Comparison of ENCODE assay signal across 20 cellular contexts in the genomic region with DNA sequence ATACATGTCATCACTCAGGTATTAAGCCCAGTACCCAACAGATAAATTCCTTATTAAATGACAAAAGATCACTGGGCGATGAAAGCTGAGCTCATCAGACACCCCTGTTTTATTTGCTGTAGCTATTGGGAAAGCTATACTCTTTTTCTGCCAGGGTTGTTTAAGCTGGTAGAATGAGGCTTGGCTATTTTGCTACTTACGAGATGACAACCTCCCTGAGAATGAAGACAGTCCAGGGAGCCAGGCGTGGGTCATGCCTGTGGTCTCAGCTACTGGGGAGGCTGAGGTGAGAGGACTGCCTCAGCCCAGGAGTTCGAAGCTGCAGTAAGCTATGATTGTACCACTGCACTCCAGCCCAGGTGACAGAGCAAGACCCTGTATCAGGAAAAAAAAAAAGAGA. TPM values are rescaled to one million over a fixed set of nuclear protein-coding genes. Genes with fewer than 3 reads are reported as not detected.
A peak's percentile ranks its signal among the peaks of the same experiment; 100 is the strongest.
DNase-seq lines count a peak whose midpoint lies in the region; ATAC-seq and TF ChIP-seq lines count a peak whose summit lies in the region.
"Had no signal": no experiment of that assay in that cellular context is flagged by ENCODE, and none has a peak within 500 bp of the region (broad histone marks: within the 10 kb centered on the region; RNA-seq: fewer than 3 reads in every experiment).

No MANE protein-coding gene starts in this region.

- H3K4me2 ChIP-seq in osteoblast (ENCODE audit: insufficient read depth, low read length) (no peak overlapping the region), neural progenitor cell (no peak overlapping the region)

- H3K27me3 Mint-ChIP-seq in activated T-helper 17 cell treated with anti-CD3 and anti-CD28 coated beads, Interleukin-2, amount 50 U/mL, for 72 hours: no peaks in the 10 kb centered on the region
- H3K27me3 Mint-ChIP-seq in neural progenitor cell (ENCODE audit: insufficient read depth, low read depth): no peaks in the 10 kb centered on the region
- H3K27me3 Mint-ChIP-seq: IgD-negative memory B cell had no signal

- no peaks in the 10 kb centered on the region for H3K27me3 ChIP-seq in osteoblast (ENCODE audit: insufficient read depth, low read length)
- H3K27me3 ChIP-seq in neural progenitor cell: no peaks in the 10 kb centered on the region
- H3K27me3 ChIP-seq: BLaER1 treated with 17β-estradiol and CSF1 and Interleukin-3, amounts not matched to agents 10 nM and 100 nM had no signal

- H2AFZ ChIP-seq in osteoblast (ENCODE audit: low read length): no peak overlapping the region
- H2AFZ ChIP-seq in neural progenitor cell (replicated peaks): no peak overlapping the region

- H4K20me1 ChIP-seq in osteoblast (ENCODE audit: insufficient read depth, low read length): peaks cover 3% of the 10 kb centered on the region
- no peaks in the 10 kb centered on the region for H4K20me1 ChIP-seq in neural progenitor cell (ENCODE audit: low read depth)

- DNase-seq in AG10803 (ENCODE audit: low read depth): peak; percentile 10
- peak; percentile 44 for DNase-seq in M059J (ENCODE audit: low read depth)
- peak; percentile 62 for DNase-seq in osteoblast (ENCODE audit: insufficient read length, low spot score, missing footprints)
- no peak for DNase-seq in neural progenitor cell (ENCODE audit: low spot score)
- DNase-seq in GM19238 (ENCODE audit: insufficient read length, low spot score): no peak
- DNase-seq in activated naive CD4-positive, alpha-beta T cell (lab: John Stamatoyannopoulos, UW): no peak
- DNase-seq: DMS79 treated with DMSO at 0.1 percent for 48 hours; H9; Kasumi-1; NCI-H1092 treated with DMSO at 0.1 percent for 48 hours; NCI-H146; NCI-H2029 treated with DMSO at 0.1 percent for 48 hours; NCI-H2171 treated with DMSO at 0.1 percent for 48 hours; NCI-H446 treated with DMSO at 0.1 percent for 48 hours; NCI-H69; NK-92 treated with Interleukin-12 subunit alpha and Interleukin-12 subunit beta, amount 100 ng/mL, for 24 hours; SIG-M5 had no signal

- peak overlapping the region; percentile 8 for H3K27ac ChIP-seq in osteoblast (ENCODE audit: low read depth, low read length)
- H3K27ac ChIP-seq in neural progenitor cell: no peak overlapping the region

- H3K4me3 ChIP-seq in AG10803 (ENCODE audit: low read length): no peak overlapping the region
- no peak overlapping the region for H3K4me3 ChIP-seq in osteoblast (ENCODE audit: insufficient read depth, low read length)
- H3K4me3 ChIP-seq in neural progenitor cell: no peak overlapping the region
- H3K4me3 ChIP-seq: BLaER1 treated with 17β-estradiol and CSF1 and Interleukin-3, amounts not matched to agents 10 nM and 100 nM had no signal

- H3K9ac ChIP-seq in neural progenitor cell: no peak overlapping the region

- no peak overlapping the region for H3K4me3 Mint-ChIP-seq in activated T-helper 17 cell treated with anti-CD3 and anti-CD28 coated beads, Interleukin-2, amount 50 U/mL, for 72 hours
- no peak overlapping the region for H3K4me3 Mint-ChIP-seq in neural progenitor cell
- H3K4me3 Mint-ChIP-seq: H9 had no signal

- H3K4me1 ChIP-seq in osteoblast (ENCODE audit: insufficient read depth, low read length) (peaks cover 6% of the 10 kb centered on the region), neural progenitor cell (no peaks in the 10 kb centered on the region)

- H3K27ac Mint-ChIP-seq in activated T-helper 17 cell treated with anti-CD3 and anti-CD28 coated beads, Interleukin-2, amount 50 U/mL, for 72 hours: peak overlapping the region; percentile 53
- no peak overlapping the region for H3K27ac Mint-ChIP-seq in neural progenitor cell

- no peak for ATAC-seq in activated T-helper 17 cell treated with anti-CD3 and anti-CD28 coated beads, Interleukin-2, amount 50 U/mL, for 72 hours (replicated peaks)

- peaks cover 9% of the 10 kb centered on the region for H3K36me3 Mint-ChIP-seq in activated T-helper 17 cell treated with anti-CD3 and anti-CD28 coated beads, Interleukin-2, amount 50 U/mL, for 72 hours (ENCODE audit: low read depth)
- H3K36me3 Mint-ChIP-seq in neural progenitor cell: peaks cover 3% of the 10 kb centered on the region
- H3K36me3 Mint-ChIP-seq: IgD-negative memory B cell had no signal

- no peaks in the 10 kb centered on the region for H3K9me3 ChIP-seq in osteoblast (ENCODE audit: low read depth, low read length)
- H3K9me3 ChIP-seq in neural progenitor cell (ENCODE audit: low read depth): no peaks in the 10 kb centered on the region
- H3K9me3 ChIP-seq: BLaER1 treated with 17β-estradiol and CSF1 and Interleukin-3, amounts not matched to agents 10 nM and 100 nM had no signal

- H3K4me1 Mint-ChIP-seq in activated T-helper 17 cell treated with anti-CD3 and anti-CD28 coated beads, Interleukin-2, amount 50 U/mL, for 72 hours: peaks cover 13% of the 10 kb centered on the region
- H3K4me1 Mint-ChIP-seq in neural progenitor cell: peaks cover 3% of the 10 kb centered on the region

- TF ChIP-seq CTCF in AG10803 (conservative IDR thresholded peaks at IDR 0.05; ENCODE audit: low read length): no peak
- TF ChIP-seq CTCF in osteoblast (IDR thresholded peaks at IDR 0.05; ENCODE audit: extremely low read depth, low read depth, low read length): no peak
- TF ChIP-seq CTCF in neural progenitor cell (IDR thresholded peaks at IDR 0.05): no peak

- no peaks in the 10 kb centered on the region for H3K36me3 ChIP-seq in osteoblast (ENCODE audit: insufficient read depth, low read length)
- no peaks in the 10 kb centered on the region for H3K36me3 ChIP-seq in neural progenitor cell

- no peaks in the 10 kb centered on the region for H3K9me3 Mint-ChIP-seq in activated T-helper 17 cell treated with anti-CD3 and anti-CD28 coated beads, Interleukin-2, amount 50 U/mL, for 72 hours
- no peaks in the 10 kb centered on the region for H3K9me3 Mint-ChIP-seq in neural progenitor cell
- H3K9me3 Mint-ChIP-seq: H9, IgD-negative memory B cell had no signal

- H3F3A ChIP-seq in neural progenitor cell (ENCODE audit: low read depth): peaks cover 4% of the 10 kb centered on the region

- H3K79me2 ChIP-seq in osteoblast (ENCODE audit: insufficient read depth, low read length) (peaks cover 23% of the 10 kb centered on the region), neural progenitor cell (ENCODE audit: low read depth) (peaks cover 11% of the 10 kb centered on the region)

RNA-seq across cellular contexts. Expression of a gene that starts 4.3 kb away (rescaled TPM):
- 9.9 and 16.2 TPM in 2 replicates for total RNA-seq in M059J (2014; rRNA removed; shearing (Covaris generic))
- 10 to 100 TPM; 45.0 to 46.4 TPM for total RNA-seq in activated T-helper 17 cell treated with anti-CD3 and anti-CD28 coated beads, Interleukin-2, amount 50 U/mL, for 72 hours
- 14.8 and 17.1 TPM in 2 replicates for total RNA-seq in osteoblast
- 12.4 and 30.6 TPM in 2 replicates for total RNA-seq in neural progenitor cell (ENCODE audit: low replicate concordance)

RNA-seq across cellular contexts. Expression of a gene that starts 13.2 kb away (rescaled TPM):
- 121 and 131 TPM in 2 replicates for total RNA-seq in M059J (2014; rRNA removed; shearing (Covaris generic))
- total RNA-seq in activated T-helper 17 cell treated with anti-CD3 and anti-CD28 coated beads, Interleukin-2, amount 50 U/mL, for 72 hours: 100 to 1,000 TPM; 140 to 291 TPM
- total RNA-seq in osteoblast (89.9 and 101 TPM in 2 replicates), neural progenitor cell (ENCODE audit: low replicate concordance) (74.0 and 131 TPM in 2 replicates)

RNA-seq across cellular contexts. Expression of a gene that starts 19.0 kb away (rescaled TPM):
- total RNA-seq in M059J (2014; rRNA removed; shearing (Covaris generic)): not detected in 2 replicates
- total RNA-seq in activated T-helper 17 cell treated with anti-CD3 and anti-CD28 coated beads, Interleukin-2, amount 50 U/mL, for 72 hours: 1 to 10 TPM; 2.2 to 3.1 TPM
- 0.29 and 0.36 TPM in 2 replicates for total RNA-seq in osteoblast
- total RNA-seq in neural progenitor cell (ENCODE audit: low replicate concordance): 1.6 and 8.2 TPM in 2 replicates

RNA-seq across cellular contexts. Expression of a gene that starts 36.5 kb away (rescaled TPM):
- total RNA-seq in M059J (2014; rRNA removed; shearing (Covaris generic)): 30.2 and 43.6 TPM in 2 replicates
- 100 to 1,000 TPM; 246 to 339 TPM for total RNA-seq in activated T-helper 17 cell treated with anti-CD3 and anti-CD28 coated beads, Interleukin-2, amount 50 U/mL, for 72 hours
- total RNA-seq in osteoblast: 54.5 and 62.6 TPM in 2 replicates
- total RNA-seq in neural progenitor cell (ENCODE audit: low replicate concordance): 21.4 and 61.0 TPM in 2 replicates

Comparison
In these comparisons a context has a peak if more than half of its experiments do, and no peak if none do; other contexts are left out.
1. DNase-seq: peak in AG10803 (single experiment), M059J (single experiment) and osteoblast (single experiment); none in neural progenitor cell (single experiment), GM19238 (single experiment) and activated naive CD4-positive, alpha-beta T cell (0 of 4).